8 cellular contexts compared by ENCODE assay signal in the genomic region with DNA sequence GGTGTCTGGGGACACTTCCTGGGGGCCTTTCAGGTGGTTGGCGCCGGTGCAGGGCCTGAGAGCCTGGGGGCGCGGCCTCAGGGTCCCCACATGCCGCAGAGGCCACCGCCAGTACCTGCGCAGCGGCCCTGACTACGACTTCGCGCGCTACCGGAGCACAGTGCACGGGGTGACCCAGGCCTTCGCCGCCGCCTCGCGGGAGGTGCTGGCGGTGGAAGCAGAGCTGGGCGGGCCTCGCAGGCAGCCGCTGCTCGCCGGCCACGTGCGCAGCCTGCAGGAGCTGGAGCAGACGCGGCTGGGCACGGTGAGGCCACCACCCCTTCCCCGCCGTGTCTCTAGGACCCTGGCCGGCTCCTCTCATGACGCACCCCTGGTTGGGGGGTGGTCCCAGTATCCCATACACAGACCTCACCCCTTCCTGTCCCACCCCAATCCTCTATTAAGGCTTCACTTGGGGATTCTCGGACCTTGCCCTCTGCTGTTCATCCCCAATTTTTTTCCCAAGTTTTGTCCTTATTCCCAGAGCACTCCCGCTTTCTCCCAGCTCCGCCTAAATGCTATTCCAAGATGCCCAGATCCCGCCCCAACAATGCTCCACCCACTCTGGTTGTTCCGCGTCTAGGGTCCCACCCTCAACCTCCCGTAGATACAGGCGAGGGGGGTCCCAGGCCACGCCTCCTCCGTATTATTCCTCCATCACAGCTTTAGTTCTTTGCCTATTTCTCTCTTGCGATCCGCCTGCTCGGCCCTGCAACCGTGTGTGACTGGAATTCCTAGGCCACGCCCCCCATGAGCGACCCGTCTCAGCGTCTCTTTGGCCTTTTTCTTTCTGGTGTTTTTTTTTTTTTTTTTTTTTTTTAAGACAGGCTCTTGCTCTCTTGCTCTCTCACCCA. TPM values are rescaled to one million over a fixed set of nuclear protein-coding genes. Genes with fewer than 3 reads are reported as not detected.
DNase-seq lines count a peak whose midpoint lies in the region; ATAC-seq and TF ChIP-seq lines count a peak whose summit lies in the region.

No MANE protein-coding gene starts in this region.

- peak overlapping the region; percentile 88 for H3K27ac ChIP-seq in VCaP

- DNase-seq in NCI-H2081 (lab: John Stamatoyannopoulos, UW) (peak; percentile 58 to 68), NCI-H2081 treated with DMSO at 0.1 percent for 48 hours (lab: John Stamatoyannopoulos, UW) (no peak), NCI-H1694 (lab: John Stamatoyannopoulos, UW) (peak; percentile 96), choroid plexus epithelial cell (ENCODE audit: low read depth) (peak; percentile 68), left lobe of liver (ENCODE audit: low spot score) (peak; percentile 76)
- DNase-seq in stimulated activated CD8-positive, alpha-beta memory T cell treated with anti-CD3 and anti-CD28 coated beads, Interleukin-12 subunit alpha, Interleukin-12 subunit beta, amount 100 ng/mL, for 1 hour (ENCODE audit: low read depth), result peak; percentile 33

- peak overlapping the region; percentile 78 for H3K4me3 ChIP-seq in choroid plexus epithelial cell (ENCODE audit: low read depth, low read length)

- TF ChIP-seq CTCF in VCaP (conservative IDR thresholded peaks at IDR 0.05), result no peak
- peak; percentile 19 for TF ChIP-seq CTCF in choroid plexus epithelial cell (conservative IDR thresholded peaks at IDR 0.05; ENCODE audit: low read depth, low read length)

- peak; percentile 26 for ATAC-seq in HG02759 (IDR thresholded peaks at IDR 0.05; ENCODE audit: unreplicated experiment)
- peak; percentile 80 for ATAC-seq in left lobe of liver

RNA-seq across cellular contexts. Expression of a gene that starts 1.0 kb away (rescaled TPM):
- 55.7 TPM for total RNA-seq in left lobe of liver

RNA-seq across cellular contexts. Expression of a gene that starts 17.0 kb away (rescaled TPM):
- 0.20 TPM for total RNA-seq in left lobe of liver

RNA-seq across cellular contexts. Expression of a gene that starts 18.0 kb away (rescaled TPM):
- 425 TPM for total RNA-seq in left lobe of liver

RNA-seq across cellular contexts. Expression of a gene that starts 23.0 kb away (rescaled TPM):
- not detected for total RNA-seq in left lobe of liver

RNA-seq across cellular contexts. Expression of a gene that starts 32.0 kb away (rescaled TPM):
- total RNA-seq in left lobe of liver, result 30.4 TPM
